Comparison of ENCODE assay signal across 15 cellular contexts in the genomic region with DNA sequence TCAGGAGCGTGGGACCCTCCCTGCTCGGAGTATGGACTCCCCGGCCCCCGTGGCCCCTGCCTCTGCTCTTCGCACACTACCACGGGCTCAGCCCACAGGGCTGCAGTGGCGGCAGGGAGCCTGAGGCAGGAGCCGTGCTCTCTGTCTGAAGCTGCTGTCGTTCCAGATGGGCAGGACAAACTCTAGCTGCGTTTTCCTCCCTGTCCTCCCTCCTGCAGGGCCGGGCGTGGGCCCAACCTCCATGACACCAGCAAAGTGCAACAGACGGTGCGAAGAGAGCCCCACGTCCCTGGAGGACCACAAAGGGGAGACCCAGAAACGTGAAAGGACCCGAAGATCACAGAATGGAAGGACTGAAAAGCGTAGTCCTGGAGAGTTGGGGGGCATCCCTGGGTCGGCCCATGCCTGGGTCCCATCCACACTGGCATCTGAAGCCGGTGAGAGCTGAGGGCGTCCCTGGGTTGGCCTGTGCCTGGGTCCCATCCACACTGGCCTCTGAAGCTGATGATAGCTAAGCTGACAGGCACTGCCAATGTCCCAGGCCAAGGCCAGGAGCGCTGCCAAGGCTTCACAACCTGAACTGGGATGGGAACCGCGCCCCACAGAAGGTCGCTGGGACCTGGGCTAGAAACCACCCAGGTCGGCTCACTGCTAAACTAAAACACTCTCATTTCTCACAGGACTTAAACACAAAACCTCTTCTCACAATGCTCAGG.
"Had no signal": no experiment of that assay in that cellular context is flagged by ENCODE, and none has a peak within 500 bp of the region (broad histone marks: within the 10 kb centered on the region; RNA-seq: fewer than 3 reads in every experiment).

No MANE protein-coding gene starts in this region.

- H3K27ac ChIP-seq: breast epithelium, esophagus squamous epithelium, thyroid gland had no signal

- H3K27me3 ChIP-seq: breast epithelium, esophagus squamous epithelium, thyroid gland had no signal

- H3K4me1 ChIP-seq: breast epithelium, esophagus squamous epithelium, thyroid gland had no signal

- H3K4me3 Mint-ChIP-seq: activated CD8-positive, alpha-beta memory T cell treated with anti-CD3 and anti-CD28 coated beads, Interleukin-2, amount 10 ng/mL, durations not matched to agents 7 days and 5 days; activated T-cell treated with anti-CD3 and anti-CD28 coated beads, Interleukin-2, amount 50 U/mL, for 4 hours; naive thymus-derived CD8-positive, alpha-beta T cell; T-helper 2 cell treated with Interferon-gamma antibody and Interleukin-4, amounts not matched to agents 5 μg/mL and 100 μg/mL, for 36 hours had no signal

- ATAC-seq: activated CD8-positive, alpha-beta memory T cell treated with anti-CD3 and anti-CD28 coated beads, Interleukin-2, amount 10 ng/mL, durations not matched to agents 7 days and 5 days; activated naive CD4-positive, alpha-beta T cell treated with anti-CD3 and anti-CD28 coated beads, Interleukin-2, amount 50 U/mL, for 72 hours; activated T-cell treated with anti-CD3 and anti-CD28 coated beads, Interleukin-2, amount 50 U/mL, for 4 hours; naive thymus-derived CD8-positive, alpha-beta T cell had no signal

- FAIRE-seq: islet of Langerhans had no signal

- H3K27ac Mint-ChIP-seq: activated CD8-positive, alpha-beta memory T cell treated with anti-CD3 and anti-CD28 coated beads, Interleukin-2, amount 10 ng/mL, durations not matched to agents 7 days and 5 days; T-helper 2 cell treated with Interferon-gamma antibody and Interleukin-4, amounts not matched to agents 5 μg/mL and 100 μg/mL, for 36 hours had no signal

- H3K4me3 ChIP-seq: breast epithelium, esophagus squamous epithelium, thyroid gland had no signal

- H3K27me3 Mint-ChIP-seq: activated CD8-positive, alpha-beta memory T cell treated with anti-CD3 and anti-CD28 coated beads, Interleukin-2, amount 10 ng/mL, durations not matched to agents 7 days and 5 days; naive thymus-derived CD8-positive, alpha-beta T cell had no signal

- H3K9me3 ChIP-seq: breast epithelium, esophagus squamous epithelium, thyroid gland had no signal

- DNase-seq: activated CD4-positive, alpha-beta T cell treated with anti-CD3 and anti-CD28 coated beads, Interleukin-2, amount 50 U/mL, for 48 hours; activated CD4-positive, CD25-positive, alpha-beta regulatory T cell treated with anti-CD3 and anti-CD28 coated beads, Interleukin-2, amount 50 U/mL, for 72 hours; activated CD8-positive, alpha-beta memory T cell treated with anti-CD3 and anti-CD28 coated beads, Interleukin-2, amount 10 ng/mL, durations not matched to agents 7 days and 5 days; activated T-cell treated with anti-CD3 and anti-CD28 coated beads, Interleukin-2, amount 50 U/mL, for 4 hours; esophagus squamous epithelium; foreskin fibroblast; midbrain; stimulated activated CD4-positive, alpha-beta T cell treated with anti-CD3 and anti-CD28 coated beads, Interleukin-4, amount 100 ng/mL, for 4 hours; SW 1271; thyroid gland had no signal

- H3K36me3 ChIP-seq: breast epithelium, thyroid gland had no signal
